ENCODE assay signal across 8 cellular contexts in genomic region chr20:1119128-1119505, GRCh38. TPM values are rescaled to one million over a fixed set of nuclear protein-coding genes. Genes with fewer than 3 reads are reported as not detected.
A peak's percentile ranks its signal among the peaks of the same experiment; 100 is the strongest.
DNase-seq lines count a peak whose midpoint lies in the region; ATAC-seq, FAIRE-seq and TF ChIP-seq lines count a peak whose summit lies in the region.

No MANE protein-coding gene starts in this region.

- no peak for DNase-seq in HAP-1 (ENCODE audit: low spot score in 2 of 2)
- no peak for DNase-seq in WERI-Rb-1
- no peak for DNase-seq in left ventricle myocardium superior
- peak; percentile 17 for DNase-seq in small intestine
- no peak for DNase-seq in NCI-H446 treated with DMSO at 0.1 percent for 48 hours (lab: John Stamatoyannopoulos, UW)
- DNase-seq in NCI-H187 treated with DMSO at 0.1 percent for 48 hours (lab: John Stamatoyannopoulos, UW) = no peak

- H3K4me3 ChIP-seq in HAP-1 (peak overlapping the region; percentile 99), WERI-Rb-1 (ENCODE audit: low read depth, low read length) (peak overlapping the region; percentile 91), small intestine (ENCODE audit: low read depth in 1 of 2, low read length in 2 of 2) (peak overlapping the region; percentile 89 to 96)

- H3K27me3 ChIP-seq in HAP-1 (ENCODE audit: low read depth) = no peaks in the 10 kb centered on the region
- H3K27me3 ChIP-seq in WERI-Rb-1 (ENCODE audit: insufficient read depth, low read depth, severe bottlenecking) = no peaks in the 10 kb centered on the region
- H3K27me3 ChIP-seq in small intestine (ENCODE audit: control insufficient read depth in 2 of 2, insufficient read depth in 2 of 2, low read length in 2 of 2) = no peaks in the 10 kb centered on the region

- peak overlapping the region; percentile 79 for H3K27ac ChIP-seq in WERI-Rb-1
- H3K27ac ChIP-seq in small intestine (ENCODE audit: low read depth in 1 of 2, low read length in 1 of 2) = peak overlapping the region; percentile 73 to 88

- H3K9me3 ChIP-seq in HAP-1 (no peaks in the 10 kb centered on the region), WERI-Rb-1 (ENCODE audit: severe bottlenecking) (no peaks in the 10 kb centered on the region), small intestine (ENCODE audit: control insufficient read depth, low read depth) (no peaks in the 10 kb centered on the region)

- H3K36me3 ChIP-seq in HAP-1 (replicated peaks) (peaks cover 19% of the 10 kb centered on the region), WERI-Rb-1 (peaks cover 24% of the 10 kb centered on the region), small intestine (ENCODE audit: control insufficient read depth in 2 of 2, insufficient read depth in 2 of 2, low read length in 2 of 2) (no peaks in the 10 kb centered on the region)

- in situ Hi-C loops in HAP-1 (cut with MboI; ENCODE audit: low sequenced_read_pairs) = loop anchor here (25.0 kb wide), 1 partner anchor 343 kb away; the partner anchor contains the start of gene NSFL1C

- 4 to 11% (median 8%) methylated on average over 7 to 8 of the region's 8 CpGs for WGBS in small intestine, 3 donors

- intact Hi-C loops in left ventricle myocardium superior (cut with micrococcal nuclease) = no loop called here

- no peak for TF ChIP-seq CTCF in WERI-Rb-1 (IDR thresholded peaks at IDR 0.05; ENCODE audit: low read depth, low read length)

- ATAC-seq in left ventricle myocardium superior = peak; percentile 4
- no peak for ATAC-seq in GM19452 (IDR thresholded peaks at IDR 0.05; ENCODE audit: unreplicated experiment)
- ATAC-seq in GM19023 (IDR thresholded peaks at IDR 0.05; ENCODE audit: unreplicated experiment) = no peak

- FAIRE-seq in small intestine (lab: Jason Lieb, UNC) = no peak

- H3K4me1 ChIP-seq in HAP-1 (peaks cover 4% of the 10 kb centered on the region; the same call in 1 of the 2 replicates), small intestine (ENCODE audit: control insufficient read depth in 2 of 2, insufficient read depth in 1 of 2, low read depth in 1 of 2, low read length in 1 of 2) (peaks cover 13 to 22% of the 10 kb centered on the region in 2 donors)

RNA-seq across cellular contexts. Expression of gene PSMF1, which starts 0.7 kb away (rescaled TPM):
- total RNA-seq in left ventricle myocardium superior = 130 TPM
- 10 to 100 TPM; 43.6 to 77.0 (median 48.4) TPM for polyA plus RNA-seq in small intestine
